8 cellular contexts compared by ENCODE assay signal in genomic region chr7:876972-877311, GRCh38. TPM values are rescaled to one million over a fixed set of nuclear protein-coding genes. Genes with fewer than 3 reads are reported as not detected.
DNase-seq lines count a peak whose midpoint lies in the region; ATAC-seq and TF ChIP-seq lines count a peak whose summit lies in the region.

No MANE protein-coding gene starts in this region.

- DNase-seq in AG04450 (ENCODE audit: low read depth, low spot score) (no peak), kidney epithelial cell (ENCODE audit: low read depth) (no peak), tibial artery (peak in 1 of 2 donors; percentile 37), NCI-H345 treated with DMSO at 0.1 percent for 48 hours (lab: John Stamatoyannopoulos, UW; ENCODE audit: unreplicated experiment) (no peak)
- no peak for DNase-seq in activated naive CD8-positive, alpha-beta T cell treated with anti-CD3 and anti-CD28 coated beads, Interleukin-2, amount 50 U/mL, for 24 hours

- H3K27me3 Mint-ChIP-seq in activated naive CD8-positive, alpha-beta T cell treated with anti-CD3 and anti-CD28 coated beads, Interleukin-2, amount 50 U/mL, for 24 hours = no peaks in the 10 kb centered on the region

- CTCF ChIA-PET in AG04450 (lab: Charles Lee) = no interaction called here

- H3K36me3 Mint-ChIP-seq in activated naive CD8-positive, alpha-beta T cell treated with anti-CD3 and anti-CD28 coated beads, Interleukin-2, amount 50 U/mL, for 24 hours (ENCODE audit: low read depth) = peaks cover 19% of the 10 kb centered on the region

- H3K4me1 Mint-ChIP-seq in activated naive CD8-positive, alpha-beta T cell treated with anti-CD3 and anti-CD28 coated beads, Interleukin-2, amount 50 U/mL, for 24 hours = peaks cover 31% of the 10 kb centered on the region

- POLR2A ChIA-PET in AG04450 (lab: Yijun Ruan, JAX) = interaction anchor here (0.7 to 1.4 kb wide), 2 partner anchors 98 to 486 kb away, joined by 3 read pairs; partner anchors contain the start of gene COX19

- H3K9me3 ChIP-seq in AG04450 (ENCODE audit: control insufficient read depth, insufficient read depth, low read length) = no peaks in the 10 kb centered on the region; the same call in 1 of the 2 replicates
- no peaks in the 10 kb centered on the region for H3K9me3 ChIP-seq in tibial artery

- peak overlapping the region; percentile 91 for H3K4me3 Mint-ChIP-seq in activated naive CD8-positive, alpha-beta T cell treated with anti-CD3 and anti-CD28 coated beads, Interleukin-2, amount 50 U/mL, for 24 hours

- peaks cover 2% of the 10 kb centered on the region for H3K36me3 ChIP-seq in kidney epithelial cell (ENCODE audit: control insufficient read depth, insufficient read depth, low read length)
- H3K36me3 ChIP-seq in tibial artery = peaks cover 13 to 21% (median 19%) of the 10 kb centered on the region in 3 donors

- peaks cover 0 to 55% (median 37%) of the 10 kb centered on the region in 4 donors for H3K4me1 ChIP-seq in tibial artery

- ATAC-seq in GM18909 (IDR thresholded peaks at IDR 0.05; ENCODE audit: poor library complexity, unreplicated experiment) = peak; percentile 29
- peak; percentile 23 for ATAC-seq in HG03571 (IDR thresholded peaks at IDR 0.05; ENCODE audit: unreplicated experiment)
- peak; percentile 9 for ATAC-seq in activated naive CD8-positive, alpha-beta T cell treated with anti-CD3 and anti-CD28 coated beads, Interleukin-2, amount 50 U/mL, for 24 hours
- ATAC-seq in HG02678 (IDR thresholded peaks at IDR 0.05; ENCODE audit: unreplicated experiment) = no peak

- intact Hi-C loops in tibial artery (cut with DNase I; ENCODE audit: low total_unique reads) = loop anchor here (10.0 kb wide), 1 partner anchor 62 kb away; no protein-coding TSS in a partner anchor

- H3K27ac Mint-ChIP-seq in activated naive CD8-positive, alpha-beta T cell treated with anti-CD3 and anti-CD28 coated beads, Interleukin-2, amount 50 U/mL, for 24 hours = peak overlapping the region; percentile 89

- H3K27ac ChIP-seq in AG04450 (ENCODE audit: low read depth, low read length) (peak overlapping the region; percentile 61), tibial artery (peak overlapping the region; percentile 87 to 90)

- no peaks in the 10 kb centered on the region for H3K9me3 Mint-ChIP-seq in activated naive CD8-positive, alpha-beta T cell treated with anti-CD3 and anti-CD28 coated beads, Interleukin-2, amount 50 U/mL, for 24 hours

- TF ChIP-seq CTCF in AG04450 (IDR thresholded peaks at IDR 0.05; ENCODE audit: low read depth, low read length) = no peak
- TF ChIP-seq CTCF in kidney epithelial cell (IDR thresholded peaks at IDR 0.05; ENCODE audit: insufficient read depth, low read length, poor library complexity, severe bottlenecking) = no peak
- TF ChIP-seq CTCF in tibial artery (IDR thresholded peaks at IDR 0.05) = no peak

- peak overlapping the region; percentile 92 for H3K4me3 ChIP-seq in AG04450 (ENCODE audit: low read depth, low read length)
- peak overlapping the region; percentile 81 for H3K4me3 ChIP-seq in kidney epithelial cell (ENCODE audit: low read depth, low read length)
- peak overlapping the region; percentile 78 to 91 for H3K4me3 ChIP-seq in tibial artery

- H3K27me3 ChIP-seq in AG04450 (ENCODE audit: control insufficient read depth, insufficient read depth, low read length) (no peaks in the 10 kb centered on the region), kidney epithelial cell (ENCODE audit: control insufficient read depth, insufficient read depth, low read length) (no peaks in the 10 kb centered on the region), tibial artery (no peaks in the 10 kb centered on the region)

RNA-seq across cellular contexts. Expression of gene GET4, which starts 0.6 kb away (rescaled TPM):
- 13.9 and 18.5 TPM in 2 replicates for polyA plus RNA-seq in AG04450 (2011; rRNA removed)
- 9.6 and 10.2 TPM in 2 replicates for polyA minus RNA-seq in AG04450 (2011; rRNA and poly(A)+ RNA removed)
- total RNA-seq in kidney epithelial cell = 59.6 and 63.1 TPM in 2 replicates

RNA-seq across cellular contexts. Expression of gene SUN1, which starts 44.7 kb away (rescaled TPM):
- polyA plus RNA-seq in AG04450 (2011; rRNA removed) = 140 and 159 TPM in 2 replicates
- polyA minus RNA-seq in AG04450 (2011; rRNA and poly(A)+ RNA removed) = 136 and 191 TPM in 2 replicates
- total RNA-seq in kidney epithelial cell = 192 and 220 TPM in 2 replicates
